Comparison of ENCODE assay signal across 10 cellular contexts in genomic region chr1:200866521-200866920, GRCh38. TPM values are rescaled to one million over a fixed set of nuclear protein-coding genes. Genes with fewer than 3 reads are reported as not detected.
A peak's percentile ranks its signal among the peaks of the same experiment; 100 is the strongest.
DNase-seq lines count a peak whose midpoint lies in the region; ATAC-seq and TF ChIP-seq lines count a peak whose summit lies in the region.
"Had no signal": no experiment of that assay in that cellular context is flagged by ENCODE, and none has a peak within 500 bp of the region (broad histone marks: within the 10 kb centered on the region; RNA-seq: fewer than 3 reads in every experiment).

No MANE protein-coding gene starts in this region.

- peaks cover 55% of the 10 kb centered on the region for H3K27me3 ChIP-seq in PC-3 (ENCODE audit: low read length)

- intact Hi-C loops in PC-3 (cut with micrococcal nuclease), result loop anchor here (10.0 kb wide), 1 partner anchor 178 kb away; no protein-coding TSS in a partner anchor

- ATAC-seq in HG02571 (IDR thresholded peaks at IDR 0.05; ENCODE audit: unreplicated experiment) (peak; percentile 84), PC-3 (peak; percentile 25)

- no peaks in the 10 kb centered on the region for H3K9me2 ChIP-seq in PC-3 (replicated peaks; ENCODE audit: low read length)

- no peak overlapping the region for H3K4me2 ChIP-seq in PC-3 (ENCODE audit: low read length)

- BruUV-seq in PC-3 (replicated peaks; lab: Mats Ljungman, UMichigan), result no TSS peak

- H3K79me2 ChIP-seq in PC-3 (ENCODE audit: low read length), result no peaks in the 10 kb centered on the region

- no peaks in the 10 kb centered on the region for H4K20me1 ChIP-seq in PC-3 (ENCODE audit: low read length)

- H3K9ac ChIP-seq in PC-3 (ENCODE audit: low read length), result no peak overlapping the region

- no peaks in the 10 kb centered on the region for H3K4me1 ChIP-seq in PC-3 (ENCODE audit: insufficient read depth, low read length)

- CTCF ChIA-PET in activated CD4-positive, alpha-beta T cell treated with anti-CD3 and anti-CD28 coated beads, Interleukin-2, amount 10 ng/mL, durations not matched to agents 7 days and 5 days (lab: Charles Lee), result interaction anchor here (0.6 to 3.0 kb wide), 4 partner anchors 14 to 25 kb away, joined by 3 to 8 read pairs (median 4); no protein-coding TSS in a partner anchor
- CTCF ChIA-PET in PC-3 (lab: Charles Lee), result interaction anchor here (0.7 kb wide), 1 partner anchor 139 kb away, joined by 5 read pairs; no protein-coding TSS in a partner anchor

- H2AFZ ChIP-seq in PC-3 (ENCODE audit: low read length), result no peak overlapping the region

- H3K36me3 Mint-ChIP-seq in activated CD4-positive, alpha-beta T cell treated with anti-CD3 and anti-CD28 coated beads, Interleukin-2, amount 10 ng/mL, durations not matched to agents 7 days and 5 days (ENCODE audit: low read depth), result no peaks in the 10 kb centered on the region
- H3K36me3 Mint-ChIP-seq: naive B cell had no signal

- POLR2A ChIA-PET in activated CD4-positive, alpha-beta T cell treated with anti-CD3 and anti-CD28 coated beads, Interleukin-2, amount 10 ng/mL, durations not matched to agents 7 days and 5 days (lab: Charles Lee), result no interaction called here
- POLR2A ChIA-PET in PC-3 (lab: Charles Lee; ENCODE audit: unreplicated experiment), result interaction anchor here (0.6 to 1.2 kb wide), 2 partner anchors 16 to 167 kb away, joined by 3 read pairs; no protein-coding TSS in a partner anchor

- TF ChIP-seq CTCF in PC-3 (conservative IDR thresholded peaks at IDR 0.05; ENCODE audit: low read depth, low read length), result no peak

- no peak overlapping the region for H3K27ac ChIP-seq in PC-3 (ENCODE audit: low read length)

- H3F3A ChIP-seq in PC-3 (ENCODE audit: low read length, unreplicated experiment), result no peaks in the 10 kb centered on the region

- no peak overlapping the region for H3K27ac Mint-ChIP-seq in activated CD4-positive, alpha-beta T cell treated with anti-CD3 and anti-CD28 coated beads, Interleukin-2, amount 10 ng/mL, durations not matched to agents 7 days and 5 days
- H3K27ac Mint-ChIP-seq: naive B cell had no signal

- H3K9me3 ChIP-seq in PC-3 (ENCODE audit: low read length), result no peaks in the 10 kb centered on the region

- no peaks in the 10 kb centered on the region for H3K36me3 ChIP-seq in PC-3 (ENCODE audit: low read depth, low read length)

- peaks cover 34% of the 10 kb centered on the region for H3K27me3 Mint-ChIP-seq in activated CD4-positive, alpha-beta T cell treated with anti-CD3 and anti-CD28 coated beads, Interleukin-2, amount 10 ng/mL, durations not matched to agents 7 days and 5 days

- peak; percentile 72 for DNase-seq in activated CD4-positive, alpha-beta T cell treated with anti-CD3 and anti-CD28 coated beads for 48 hours
- no peak for DNase-seq in activated CD4-positive, alpha-beta T cell treated with anti-CD3 and anti-CD28 coated beads, Interleukin-2, amount 10 ng/mL, durations not matched to agents 7 days and 5 days
- no peak for DNase-seq in PC-3
- DNase-seq in stimulated activated CD8-positive, alpha-beta memory T cell treated with anti-CD3 and anti-CD28 coated beads, Interleukin-4, amount 100 ng/mL, for 48 hours, result peak; percentile 73
- no peak for DNase-seq in SW480 (ENCODE audit: low spot score)
- DNase-seq in mucosa of gallbladder (ENCODE audit: low spot score), result no peak
- no peak for DNase-seq in NCI-H69 (lab: John Stamatoyannopoulos, UW)
- DNase-seq: naive B cell had no signal

- no peaks in the 10 kb centered on the region for H3K9me3 Mint-ChIP-seq in activated CD4-positive, alpha-beta T cell treated with anti-CD3 and anti-CD28 coated beads, Interleukin-2, amount 10 ng/mL, durations not matched to agents 7 days and 5 days
- H3K9me3 Mint-ChIP-seq: naive B cell had no signal

- H3K4me3 ChIP-seq in PC-3 (ENCODE audit: low read length), result no peak overlapping the region

- H3K4me1 Mint-ChIP-seq in activated CD4-positive, alpha-beta T cell treated with anti-CD3 and anti-CD28 coated beads, Interleukin-2, amount 10 ng/mL, durations not matched to agents 7 days and 5 days, result peaks cover 25% of the 10 kb centered on the region

- H3K4me3 Mint-ChIP-seq in activated CD4-positive, alpha-beta T cell treated with anti-CD3 and anti-CD28 coated beads, Interleukin-2, amount 10 ng/mL, durations not matched to agents 7 days and 5 days, result no peak overlapping the region
- H3K4me3 Mint-ChIP-seq: naive B cell had no signal

RNA-seq across cellular contexts. Expression of gene GPR25, which starts 6.3 kb away (rescaled TPM):
- not detected for total RNA-seq in activated CD4-positive, alpha-beta T cell treated with anti-CD3 and anti-CD28 coated beads, Interleukin-2, amount 10 ng/mL, durations not matched to agents 7 days and 5 days
- not detected in 2 replicates for total RNA-seq in PC-3 (2014; rRNA removed)
- total RNA-seq in mucosa of gallbladder, result 0.66 TPM
- total RNA-seq: chondrocyte had no signal

RNA-seq across cellular contexts. Expression of gene INAVA, which starts 28.2 kb away (rescaled TPM):
- not detected for total RNA-seq in activated CD4-positive, alpha-beta T cell treated with anti-CD3 and anti-CD28 coated beads, Interleukin-2, amount 10 ng/mL, durations not matched to agents 7 days and 5 days
- total RNA-seq in PC-3 (2014; rRNA removed) (102 and 128 TPM in 2 replicates), mucosa of gallbladder (152 TPM)

Comparison
In these comparisons a context has a peak if more than half of its experiments do, and no peak if none do; other contexts are left out.
1. DNase-seq: peak in activated CD4-positive, alpha-beta T cell treated with anti-CD3 and anti-CD28 coated beads for 48 hours (single experiment) and stimulated activated CD8-positive, alpha-beta memory T cell treated with anti-CD3 and anti-CD28 coated beads, Interleukin-4, amount 100 ng/mL, for 48 hours (single experiment); none in activated CD4-positive, alpha-beta T cell treated with anti-CD3 and anti-CD28 coated beads, Interleukin-2, amount 10 ng/mL, durations not matched to agents 7 days and 5 days (single experiment), PC-3 (single experiment), SW480 (single experiment), mucosa of gallbladder (single experiment) and NCI-H69 (single experiment).
2. RNA of gene INAVA, which starts 28.2 kb away (total RNA-seq): 152 TPM in mucosa of gallbladder (single experiment) and 102 to 128 TPM in PC-3; not detected in activated CD4-positive, alpha-beta T cell treated with anti-CD3 and anti-CD28 coated beads, Interleukin-2, amount 10 ng/mL, durations not matched to agents 7 days and 5 days; every median in the first group is over 10 times any median in the second.